8 cellular contexts compared by ENCODE assay signal in the genomic region with DNA sequence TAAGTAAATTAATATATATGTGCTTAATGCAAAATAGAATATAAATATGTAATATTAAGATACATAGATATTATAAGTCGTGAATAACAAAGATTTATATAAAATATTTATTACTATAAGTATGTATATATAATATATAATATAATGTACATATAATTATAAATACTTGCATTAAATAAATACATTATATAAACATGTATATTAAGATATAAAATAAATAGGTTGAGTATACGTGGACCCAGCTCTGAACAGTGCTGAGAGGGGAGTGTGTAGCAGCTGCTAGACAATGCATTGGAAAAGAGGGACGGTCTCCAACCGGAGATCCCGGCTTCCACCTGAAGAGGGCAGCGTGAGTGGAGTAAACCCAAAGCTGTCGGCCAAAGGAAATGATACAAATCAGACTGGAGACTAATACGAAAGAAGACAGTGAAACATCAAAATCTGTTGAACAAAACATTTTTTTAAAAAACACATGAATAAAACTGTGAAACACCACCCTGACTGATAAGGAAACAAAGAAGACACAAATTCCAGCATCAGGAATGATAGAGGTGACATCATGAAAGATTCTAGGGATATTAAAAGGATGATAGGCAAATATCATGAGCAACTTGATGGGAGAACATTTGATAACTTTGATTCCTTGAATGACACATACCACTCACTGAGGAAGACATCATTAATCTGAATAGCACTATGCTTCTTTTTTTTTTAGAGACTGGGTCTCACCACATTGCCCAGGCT.
DNase-seq lines count a peak whose midpoint lies in the region; ATAC-seq and TF ChIP-seq lines count a peak whose summit lies in the region.

No MANE protein-coding gene starts in this region.

- H3K4me1 ChIP-seq in ovary (ENCODE audit: insufficient read depth) (peaks cover under 1% of the 10 kb centered on the region), upper lobe of right lung (no peaks in the 10 kb centered on the region)

- BruUV-seq in Calu3 (replicated peaks; lab: Mats Ljungman, UMichigan): no TSS peak

- H3K27ac Mint-ChIP-seq in Calu3 (ENCODE audit: unreplicated experiment): no peak overlapping the region
- peak overlapping the region; percentile 80 for H3K27ac Mint-ChIP-seq in activated T-helper 17 cell treated with anti-CD3 and anti-CD28 coated beads, Interleukin-2, amount 50 U/mL, for 72 hours

- no peaks in the 10 kb centered on the region for H3K27me3 Mint-ChIP-seq in Calu3 (ENCODE audit: unreplicated experiment)
- H3K27me3 Mint-ChIP-seq in activated T-helper 17 cell treated with anti-CD3 and anti-CD28 coated beads, Interleukin-2, amount 50 U/mL, for 72 hours: no peaks in the 10 kb centered on the region

- DNase-seq in Calu3 (peak; percentile 68), RPMI7951 (ENCODE audit: low read depth) (peak; percentile 62), fibroblast of villous mesenchyme (ENCODE audit: low read depth) (peak; percentile 64), ovary (peak; percentile 49 to 80 (median 71)), upper lobe of right lung (no peak)

- no peaks in the 10 kb centered on the region for H3K36me3 Mint-ChIP-seq in Calu3 (ENCODE audit: insufficient read depth, unreplicated experiment)
- peaks cover 46% of the 10 kb centered on the region for H3K36me3 Mint-ChIP-seq in activated T-helper 17 cell treated with anti-CD3 and anti-CD28 coated beads, Interleukin-2, amount 50 U/mL, for 72 hours (ENCODE audit: low read depth)

- TF ChIP-seq CTCF in Calu3 (IDR thresholded peaks at IDR 0.05; ENCODE audit: unreplicated experiment): peak; percentile 46
- peak; percentile 86 for TF ChIP-seq CTCF in fibroblast of villous mesenchyme (IDR thresholded peaks at IDR 0.05; ENCODE audit: insufficient read depth, low read depth, low read length)
- TF ChIP-seq CTCF in ovary (IDR thresholded peaks at IDR 0.05): peak in 1 of 3 donors; percentile 49
- TF ChIP-seq CTCF in upper lobe of right lung (IDR thresholded peaks at IDR 0.05): peak; percentile 71

- ATAC-seq in activated T-helper 17 cell treated with anti-CD3 and anti-CD28 coated beads, Interleukin-2, amount 50 U/mL, for 72 hours (replicated peaks): peak; percentile 62
- ATAC-seq in upper lobe of right lung: peak; percentile 86
- ATAC-seq in GM19397 (IDR thresholded peaks at IDR 0.05; ENCODE audit: unreplicated experiment): no peak

- H3K9me3 Mint-ChIP-seq in Calu3 (ENCODE audit: low read depth, unreplicated experiment): no peaks in the 10 kb centered on the region
- no peaks in the 10 kb centered on the region for H3K9me3 Mint-ChIP-seq in activated T-helper 17 cell treated with anti-CD3 and anti-CD28 coated beads, Interleukin-2, amount 50 U/mL, for 72 hours

- 16 to 18% (median 18%) methylated on average over 8 of the region's 8 CpGs for WGBS in ovary, 3 donors

- H3K4me3 ChIP-seq in fibroblast of villous mesenchyme (ENCODE audit: low read depth, low read length) (no peak overlapping the region), ovary (no peak overlapping the region), upper lobe of right lung (no peak overlapping the region)

- H3K4me1 Mint-ChIP-seq in Calu3 (ENCODE audit: low read depth, unreplicated experiment): no peaks in the 10 kb centered on the region
- peaks cover 65% of the 10 kb centered on the region for H3K4me1 Mint-ChIP-seq in activated T-helper 17 cell treated with anti-CD3 and anti-CD28 coated beads, Interleukin-2, amount 50 U/mL, for 72 hours

- no peaks in the 10 kb centered on the region for H3K9me3 ChIP-seq in KOPT-K1 (ENCODE audit: insufficient read depth, low read length, poor library complexity, severe bottlenecking)
- H3K9me3 ChIP-seq in ovary: no peaks in the 10 kb centered on the region
- no peaks in the 10 kb centered on the region for H3K9me3 ChIP-seq in upper lobe of right lung

- no peak overlapping the region for H3K4me3 Mint-ChIP-seq in Calu3 (ENCODE audit: low read depth, unreplicated experiment)
- peak overlapping the region; percentile 67 for H3K4me3 Mint-ChIP-seq in activated T-helper 17 cell treated with anti-CD3 and anti-CD28 coated beads, Interleukin-2, amount 50 U/mL, for 72 hours

- intact Hi-C loops in Calu3 (cut with micrococcal nuclease; ENCODE audit: unreplicated experiment) (no loop called here), ovary (cut with DNase I) (loop anchor here in 1 of 4 donors (10.0 kb wide), 1 partner anchor 109 kb away; no protein-coding TSS in a partner anchor), upper lobe of right lung (cut with DNase I) (no loop called here)

- H3K27ac ChIP-seq in KOPT-K1 (ENCODE audit: low read depth, low read length, poor library complexity, severe bottlenecking) (peak overlapping the region; percentile 5), ovary (no peak overlapping the region), upper lobe of right lung (no peak overlapping the region)

- TF ChIP-seq EP300 in ovary (IDR thresholded peaks at IDR 0.05): no peak

- H3K27me3 ChIP-seq in ovary: no peaks in the 10 kb centered on the region
- no peaks in the 10 kb centered on the region for H3K27me3 ChIP-seq in upper lobe of right lung

- H3K36me3 ChIP-seq in KOPT-K1 (ENCODE audit: insufficient read depth, low read length) (peaks cover 31% of the 10 kb centered on the region), ovary (no peaks in the 10 kb centered on the region), upper lobe of right lung (no peaks in the 10 kb centered on the region)

- CTCF ChIA-PET in Calu3 (lab: Charles Lee): no interaction called here

- TF ChIP-seq POLR2A in ovary (IDR thresholded peaks at IDR 0.05): no peak
